23 cellular contexts compared by ENCODE assay signal in genomic region chr11:28470180-28470579, GRCh38.
"Had no signal": no experiment of that assay in that cellular context is flagged by ENCODE, and none has a peak within 500 bp of the region (broad histone marks: within the 10 kb centered on the region; RNA-seq: fewer than 3 reads in every experiment).

No MANE protein-coding gene starts in this region.

- H3K4me3 ChIP-seq: left ventricle myocardium inferior, lung, mucosa of descending colon, ovary, prostate gland, sigmoid colon, spleen, suprapubic skin, thoracic aorta, tibial artery, upper lobe of right lung had no signal

- H3K27me3 ChIP-seq: ovary, sigmoid colon, spleen, suprapubic skin, tibial artery, upper lobe of right lung had no signal

- H3K9me3 Mint-ChIP-seq: stimulated activated naive CD8-positive, alpha-beta T cell treated with anti-CD3 and anti-CD28 coated beads, Interleukin-15, Interleukin-2, amounts not matched to agents 100 ng/mL and 50 ng/mL, for 24 hours had no signal

- DNase-seq: islet precursor cell; left ventricle myocardium inferior; midbrain; mucosa of descending colon; naive thymus-derived CD4-positive, alpha-beta T cell; ovary; retina; right cardiac atrium; sigmoid colon; small intestine; spleen; stimulated activated CD4-positive, alpha-beta T cell treated with anti-CD3 and anti-CD28 coated beads, Interleukin-4, amount 100 ng/mL, for 24 hours; stimulated activated naive CD4-positive, alpha-beta T cell; tibial artery; trophoblast cell; upper lobe of right lung had no signal

- H3K4me1 Mint-ChIP-seq: naive thymus-derived CD4-positive, alpha-beta T cell; stimulated activated effector memory CD8-positive, alpha-beta T cell treated with anti-CD3 and anti-CD28 coated beads, Interleukin-12 subunit alpha, Interleukin-12 subunit beta, amount 100 ng/mL, for 72 hours had no signal

- H3K36me3 ChIP-seq: left ventricle myocardium inferior, ovary, prostate gland, sigmoid colon, spleen, suprapubic skin, thoracic aorta, tibial artery, upper lobe of right lung had no signal

- H3K27me3 Mint-ChIP-seq: naive thymus-derived CD4-positive, alpha-beta T cell; natural killer cell treated with Interleukin-12 subunit alpha and Interleukin-12 subunit beta and Interleukin-15 and Interleukin-18, amount 100 ng/mL, for 72 hours; stimulated activated naive CD8-positive, alpha-beta T cell treated with anti-CD3 and anti-CD28 coated beads, Interleukin-15, Interleukin-2, amounts not matched to agents 100 ng/mL and 50 ng/mL, for 24 hours had no signal

- ATAC-seq: mucosa of descending colon; naive thymus-derived CD4-positive, alpha-beta T cell; natural killer cell treated with Interleukin-12 subunit alpha and Interleukin-12 subunit beta and Interleukin-15 and Interleukin-18, amount 100 ng/mL, for 72 hours; right cardiac atrium; stimulated activated effector memory CD8-positive, alpha-beta T cell treated with anti-CD3 and anti-CD28 coated beads, Interleukin-12 subunit alpha, Interleukin-12 subunit beta, amount 100 ng/mL, for 72 hours; upper lobe of right lung had no signal

- H3K4me3 Mint-ChIP-seq: naive thymus-derived CD4-positive, alpha-beta T cell; natural killer cell treated with Interleukin-12 subunit alpha and Interleukin-12 subunit beta and Interleukin-15 and Interleukin-18, amount 100 ng/mL, for 72 hours; stimulated activated effector memory CD8-positive, alpha-beta T cell treated with anti-CD3 and anti-CD28 coated beads, Interleukin-12 subunit alpha, Interleukin-12 subunit beta, amount 100 ng/mL, for 72 hours; stimulated activated naive CD8-positive, alpha-beta T cell treated with anti-CD3 and anti-CD28 coated beads, Interleukin-15, Interleukin-2, amounts not matched to agents 100 ng/mL and 50 ng/mL, for 24 hours had no signal

- H3K36me3 Mint-ChIP-seq: naive thymus-derived CD4-positive, alpha-beta T cell; stimulated activated effector memory CD8-positive, alpha-beta T cell treated with anti-CD3 and anti-CD28 coated beads, Interleukin-12 subunit alpha, Interleukin-12 subunit beta, amount 100 ng/mL, for 72 hours had no signal

- H3K27ac ChIP-seq: left ventricle myocardium inferior, ovary, prostate gland, sigmoid colon, spleen, suprapubic skin, thoracic aorta, tibial artery, upper lobe of right lung had no signal

- H3K4me1 ChIP-seq: prostate gland, sigmoid colon, spleen, suprapubic skin, tibial artery, upper lobe of right lung had no signal

- H3K9me3 ChIP-seq: left ventricle myocardium inferior, mucosa of descending colon, ovary, prostate gland, sigmoid colon, spleen, suprapubic skin, thoracic aorta, tibial artery, upper lobe of right lung had no signal

- H3K27ac Mint-ChIP-seq: naive thymus-derived CD4-positive, alpha-beta T cell; natural killer cell treated with Interleukin-12 subunit alpha and Interleukin-12 subunit beta and Interleukin-15 and Interleukin-18, amount 100 ng/mL, for 72 hours; stimulated activated effector memory CD8-positive, alpha-beta T cell treated with anti-CD3 and anti-CD28 coated beads, Interleukin-12 subunit alpha, Interleukin-12 subunit beta, amount 100 ng/mL, for 72 hours; stimulated activated naive CD8-positive, alpha-beta T cell treated with anti-CD3 and anti-CD28 coated beads, Interleukin-15, Interleukin-2, amounts not matched to agents 100 ng/mL and 50 ng/mL, for 24 hours had no signal
